ENCODE assay signal across 8 cellular contexts in genomic region chr6:26125015-26125690, GRCh38. TPM values are rescaled to one million over a fixed set of nuclear protein-coding genes. Genes with fewer than 3 reads are reported as not detected.
DNase-seq lines count a peak whose midpoint lies in the region; ATAC-seq, FAIRE-seq and TF ChIP-seq lines count a peak whose summit lies in the region.

No MANE protein-coding gene starts in this region.

- H4K20me1 ChIP-seq in PC-3 (ENCODE audit: low read length), result peaks cover 45% of the 10 kb centered on the region

- H3K56ac ChIP-seq in mesendoderm (ENCODE audit: low read length), result peak overlapping the region; percentile 65

- H3K9me2 ChIP-seq in PC-3 (replicated peaks; ENCODE audit: low read length), result no peaks in the 10 kb centered on the region

- no peak overlapping the region for H3K23ac ChIP-seq in mesendoderm (ENCODE audit: low read length)

- H3K9me3 Mint-ChIP-seq in activated naive CD4-positive, alpha-beta T cell treated with anti-CD3 and anti-CD28 coated beads for 36 hours, result no peaks in the 10 kb centered on the region

- H3K36me3 Mint-ChIP-seq in activated naive CD4-positive, alpha-beta T cell treated with anti-CD3 and anti-CD28 coated beads for 36 hours (ENCODE audit: low read depth), result peaks cover 22% of the 10 kb centered on the region

- no peak for FAIRE-seq in bronchial epithelial cell (lab: Jason Lieb, UNC)

- no peak overlapping the region for H2BK5ac ChIP-seq in mesendoderm (ENCODE audit: low read length)

- peak overlapping the region; percentile 92 for H3K4me2 ChIP-seq in PC-3 (ENCODE audit: low read length)
- H3K4me2 ChIP-seq in mesendoderm (ENCODE audit: low read length), result peak overlapping the region; percentile 49

- H4K5ac ChIP-seq in mesendoderm (ENCODE audit: low read length), result no peak overlapping the region

- H3K79me2 ChIP-seq in PC-3 (ENCODE audit: low read length) (peaks cover 69% of the 10 kb centered on the region), mesendoderm (ENCODE audit: control insufficient read depth, insufficient read depth, low read length) (peaks cover 32% of the 10 kb centered on the region)

- no peaks in the 10 kb centered on the region for H3K9me3 ChIP-seq in PC-3 (ENCODE audit: low read length)
- H3K9me3 ChIP-seq in vagina, result no peaks in the 10 kb centered on the region

- H3K9ac ChIP-seq in PC-3 (ENCODE audit: low read length) (peak overlapping the region; percentile 96), mesendoderm (ENCODE audit: low read length) (peak overlapping the region; percentile 92)

- peak overlapping the region; percentile 99 for H3K27ac Mint-ChIP-seq in activated naive CD4-positive, alpha-beta T cell treated with anti-CD3 and anti-CD28 coated beads for 36 hours

- TF ChIP-seq CTCF in PC-3 (conservative IDR thresholded peaks at IDR 0.05; ENCODE audit: low read depth, low read length) (no peak), bronchial epithelial cell (IDR thresholded peaks at IDR 0.05; ENCODE audit: insufficient read depth, low read length, severe bottlenecking) (no peak), vagina (IDR thresholded peaks at IDR 0.05) (no peak)

- H2AK5ac ChIP-seq in mesendoderm (ENCODE audit: low read length), result no peak overlapping the region

- no peak overlapping the region for H2BK15ac ChIP-seq in mesendoderm (replicated peaks; ENCODE audit: low read depth)

- H3K27me3 ChIP-seq in PC-3 (ENCODE audit: low read length) (no peaks in the 10 kb centered on the region), bronchial epithelial cell (ENCODE audit: control insufficient read depth, insufficient read depth, low read length) (no peaks in the 10 kb centered on the region), mesendoderm (ENCODE audit: insufficient read depth, low read length, poor library complexity) (no peaks in the 10 kb centered on the region), vagina (no peaks in the 10 kb centered on the region)

- peaks cover 2% of the 10 kb centered on the region for H3K79me1 ChIP-seq in mesendoderm (ENCODE audit: low read length)

- ATAC-seq in PC-3, result no peak
- ATAC-seq in GM18868 (IDR thresholded peaks at IDR 0.05; ENCODE audit: unreplicated experiment), result no peak

- no peak overlapping the region for H2AFZ ChIP-seq in PC-3 (ENCODE audit: low read length)

- peak; percentile 29 for DNase-seq in activated naive CD4-positive, alpha-beta T cell treated with anti-CD3 and anti-CD28 coated beads for 36 hours
- DNase-seq in activated naive CD4-positive, alpha-beta T cell (lab: John Stamatoyannopoulos, UW), result no peak
- DNase-seq in PC-3 (peak; percentile 33), bronchial epithelial cell (ENCODE audit: low read depth) (peak; percentile 27), mesendoderm (no peak), vagina (ENCODE audit: extremely low spot score in 2 of 2) (peak in 1 of 2 donors; percentile 90), COLO668 (lab: John Stamatoyannopoulos, UW; ENCODE audit: unreplicated experiment) (no peak)

- peak overlapping the region; percentile 96 for H3K4me3 ChIP-seq in PC-3 (ENCODE audit: low read length)
- peak overlapping the region; percentile 71 for H3K4me3 ChIP-seq in bronchial epithelial cell (ENCODE audit: low read depth, low read length)
- H3K4me3 ChIP-seq in mesendoderm (ENCODE audit: low read length), result peak overlapping the region; percentile 30
- peak overlapping the region; percentile 79 to 95 for H3K4me3 ChIP-seq in vagina

- peak overlapping the region; percentile 54 for H2BK120ac ChIP-seq in mesendoderm (ENCODE audit: low read depth, low read length)

- H4K8ac ChIP-seq in mesendoderm (ENCODE audit: low read depth, low read length), result peak overlapping the region; percentile 56

- peaks cover 40% of the 10 kb centered on the region for H3K4me1 ChIP-seq in PC-3 (ENCODE audit: insufficient read depth, low read length)
- no peaks in the 10 kb centered on the region for H3K4me1 ChIP-seq in mesendoderm (ENCODE audit: control insufficient read depth, low read depth, low read length)
- H3K4me1 ChIP-seq in vagina, result peaks cover 31% of the 10 kb centered on the region

- peaks cover 5% of the 10 kb centered on the region for H3F3A ChIP-seq in PC-3 (ENCODE audit: low read length, unreplicated experiment)

- CTCF ChIA-PET in activated naive CD4-positive, alpha-beta T cell treated with anti-CD3 and anti-CD28 coated beads for 36 hours (lab: Charles Lee), result interaction anchor here (0.6 to 2.4 kb wide), 2 partner anchors 32 to 197 kb away, joined by 5 to 9 read pairs; a partner anchor contains a TSS
- CTCF ChIA-PET in PC-3 (lab: Charles Lee), result interaction anchor here (0.5 kb wide), 1 partner anchor 80 kb away, joined by 4 read pairs; a partner anchor contains a TSS

- intact Hi-C loops in activated naive CD4-positive, alpha-beta T cell treated with anti-CD3 and anti-CD28 coated beads for 36 hours (cut with micrococcal nuclease), result loop anchor here (10.0 kb wide), 1 partner anchor 1190 kb away; the partner anchor contains the start of gene RIPOR2
- intact Hi-C loops in PC-3 (cut with micrococcal nuclease), result loop anchor here (2.0 to 10.0 kb wide), 3 partner anchors 160 to 1710 kb away; a partner anchor contains a TSS
- intact Hi-C loops in vagina (cut with DNase I), result loop anchor here (2.0 to 10.0 kb wide), 2 partner anchors 68 to 1560 kb away; a partner anchor contains a TSS

- peak overlapping the region; percentile 95 for H3K18ac ChIP-seq in mesendoderm (ENCODE audit: low read length)

- peak overlapping the region; percentile 97 for H3K4me3 Mint-ChIP-seq in activated naive CD4-positive, alpha-beta T cell treated with anti-CD3 and anti-CD28 coated beads for 36 hours

- H3K4ac ChIP-seq in mesendoderm (ENCODE audit: low read depth, low read length), result peak overlapping the region; percentile 3

- no CpG with 5 or more reads among the region's 14 CpGs for WGBS in mesendoderm (ENCODE audit: extremely low coverage, insufficient coverage, low lambda C conversion rate)

- H3K27ac ChIP-seq in PC-3 (ENCODE audit: low read length) (peak overlapping the region; percentile 59), mesendoderm (ENCODE audit: low read depth, low read length) (peak overlapping the region; percentile 88), vagina (peak overlapping the region; percentile 89)

- peaks cover 50% of the 10 kb centered on the region for H3K4me1 Mint-ChIP-seq in activated naive CD4-positive, alpha-beta T cell treated with anti-CD3 and anti-CD28 coated beads for 36 hours (ENCODE audit: low read depth)

- H3K36me3 ChIP-seq in PC-3 (ENCODE audit: low read depth, low read length) (peaks cover 19% of the 10 kb centered on the region), bronchial epithelial cell (ENCODE audit: control insufficient read depth, insufficient read depth, low read length) (peaks cover 3% of the 10 kb centered on the region), mesendoderm (ENCODE audit: control insufficient read depth, insufficient read depth, low read length) (no peaks in the 10 kb centered on the region), vagina (peaks cover 0 to 10% of the 10 kb centered on the region in 2 donors)

- POLR2A ChIA-PET in PC-3 (lab: Charles Lee; ENCODE audit: unreplicated experiment), result interaction anchor here (0.6 to 5.2 kb wide), 8 partner anchors 21 to 160 kb away, joined by 3 to 174 read pairs (median 38); a partner anchor contains a TSS

- TF ChIP-seq POLR2A in vagina (IDR thresholded peaks at IDR 0.05), result no peak

- H3K27me3 Mint-ChIP-seq in activated naive CD4-positive, alpha-beta T cell treated with anti-CD3 and anti-CD28 coated beads for 36 hours (ENCODE audit: low read depth), result peaks cover 6% of the 10 kb centered on the region

- BruUV-seq in PC-3 (replicated peaks; lab: Mats Ljungman, UMichigan), result no TSS peak

RNA-seq across cellular contexts. Expression of gene HFE, which starts 37.9 kb away (rescaled TPM):
- 1 to 10 TPM in 1 of 2 experiments, under 1 TPM in 1; 0.57 to 1.4 TPM for total RNA-seq in activated naive CD4-positive, alpha-beta T cell treated with anti-CD3 and anti-CD28 coated beads for 36 hours
- total RNA-seq in PC-3 (2014; rRNA removed) (not detected in 2 replicates), bronchial epithelial cell (3.7 and 4.6 TPM in 2 replicates), vagina (7.6 TPM)
- polyA plus RNA-seq in mesendoderm (2013, experiment 1 of 2), result 0.28 TPM
- 0.41 TPM for polyA plus RNA-seq in mesendoderm (2013, experiment 2 of 2)

Comparison
In these comparisons a context has a peak if more than half of its experiments do, and no peak if none do; other contexts are left out.
1. DNase-seq: peak in activated naive CD4-positive, alpha-beta T cell treated with anti-CD3 and anti-CD28 coated beads for 36 hours (single experiment), PC-3 (single experiment) and bronchial epithelial cell (single experiment); none in activated naive CD4-positive, alpha-beta T cell (0 of 4), mesendoderm (single experiment) and COLO668 (single experiment).
2. H3K4me3 ChIP-seq: peak in every context shown above with its lines; median percentile 96 in PC-3; 87 in vagina; 71 in bronchial epithelial cell; 30 in mesendoderm.
3. Peak in every context shown above with its lines, with median percentiles within 50 percentile points of each other: H3K27ac ChIP-seq.